In the genomic region with DNA sequence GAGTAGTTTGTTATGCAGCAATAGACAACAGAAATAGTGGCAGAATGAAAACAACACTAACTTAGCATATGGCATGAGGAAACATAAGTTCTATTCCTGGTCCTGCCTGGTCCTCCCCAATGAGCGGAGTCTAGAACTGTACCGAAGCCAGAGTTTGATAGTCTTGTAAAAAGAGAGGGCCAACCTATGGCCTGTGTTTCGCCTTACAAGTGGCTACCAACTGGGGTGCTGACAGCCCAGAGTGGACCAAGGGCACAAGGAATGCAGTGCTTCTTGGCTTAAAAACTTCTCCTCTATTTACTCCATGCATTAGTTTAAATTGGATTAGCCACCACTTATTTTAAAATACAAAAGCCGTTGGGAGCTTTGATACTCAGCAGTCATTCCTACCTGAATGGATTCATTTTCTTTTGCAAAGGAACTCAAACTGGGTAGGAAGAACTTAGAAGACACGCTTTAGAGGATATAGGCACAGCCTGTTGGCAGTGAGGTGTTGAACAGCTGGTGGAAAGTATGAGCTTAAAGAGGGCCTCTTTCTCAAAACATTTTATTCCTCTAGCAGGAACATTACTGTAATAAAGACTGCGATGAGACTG, we compare ENCODE assay signal across 21 cellular contexts.
"Had no signal": no experiment of that assay in that cellular context is flagged by ENCODE, and none has a peak within 500 bp of the region (broad histone marks: within the 10 kb centered on the region; RNA-seq: fewer than 3 reads in every experiment).

No MANE protein-coding gene starts in this region.

- H3K36me3 ChIP-seq: ovary, thoracic aorta, upper lobe of right lung had no signal

- H3K27me3 Mint-ChIP-seq: activated B cell treated with CpG ODN at 0.5 μM for 24 hours; activated CD8-positive, alpha-beta T cell treated with anti-CD3 and anti-CD28 coated beads for 36 hours; activated naive CD8-positive, alpha-beta T cell treated with anti-CD3 and anti-CD28 coated beads for 36 hours; dendritic cell treated with granulocyte-macrophage colony-stimulating factor and Interleukin-4, amounts not matched to agents 40 ng/mL and 50 ng/mL, for 4 days; effector memory CD8-positive, alpha-beta T cell had no signal

- H3K27me3 ChIP-seq: body of pancreas, ovary, stomach, upper lobe of right lung had no signal

- H3K9me3 Mint-ChIP-seq: activated B cell treated with CpG ODN at 0.5 μM for 24 hours; activated CD8-positive, alpha-beta T cell treated with anti-CD3 and anti-CD28 coated beads for 36 hours; activated naive CD8-positive, alpha-beta T cell treated with anti-CD3 and anti-CD28 coated beads for 36 hours; dendritic cell treated with granulocyte-macrophage colony-stimulating factor and Interleukin-4, amounts not matched to agents 40 ng/mL and 50 ng/mL, for 4 days; effector memory CD8-positive, alpha-beta T cell had no signal

- H3K4me3 ChIP-seq: body of pancreas, ovary, stomach, thoracic aorta, upper lobe of right lung had no signal

- H3K27ac ChIP-seq: body of pancreas, epithelial cell of prostate, ovary, stomach, thoracic aorta, upper lobe of right lung had no signal

- DNase-seq: activated B cell treated with CpG ODN at 0.5 μM for 24 hours; activated CD4-positive, alpha-beta T cell treated with anti-CD3 and anti-CD28 coated beads for 48 hours; activated CD8-positive, alpha-beta T cell treated with anti-CD3 and anti-CD28 coated beads for 36 hours; activated gamma-delta T cell treated with Interleukin-2 at 50 U/mL for 16 hours; activated naive CD8-positive, alpha-beta T cell treated with anti-CD3 and anti-CD28 coated beads for 36 hours; activated T-cell treated with anti-CD3 and anti-CD28 coated beads, Interleukin-2, amount 50 U/mL, for 48 hours; amygdala; body of pancreas; cerebellar nuclear complex; effector memory CD8-positive, alpha-beta T cell; foreskin melanocyte; mammary epithelial cell; ovary; stimulated activated CD4-positive, alpha-beta T cell treated with anti-CD3 and anti-CD28 coated beads, Interleukin-12 subunit alpha, Interleukin-12 subunit beta, amount 100 ng/mL, for 4 hours; stimulated activated CD4-positive, alpha-beta T cell treated with anti-CD3 and anti-CD28 coated beads, Interleukin-2, amount 100 ng/mL, for 24 hours; stomach; upper lobe of right lung had no signal

- FAIRE-seq: TTC549 had no signal

- H3K4me3 Mint-ChIP-seq: activated B cell treated with CpG ODN at 0.5 μM for 24 hours; activated CD8-positive, alpha-beta T cell treated with anti-CD3 and anti-CD28 coated beads for 36 hours; activated naive CD8-positive, alpha-beta T cell treated with anti-CD3 and anti-CD28 coated beads for 36 hours; dendritic cell treated with granulocyte-macrophage colony-stimulating factor and Interleukin-4, amounts not matched to agents 40 ng/mL and 50 ng/mL, for 4 days; effector memory CD8-positive, alpha-beta T cell had no signal

- H3K9me3 ChIP-seq: body of pancreas, ovary, stomach, thoracic aorta, upper lobe of right lung had no signal

- H3K27ac Mint-ChIP-seq: activated B cell treated with CpG ODN at 0.5 μM for 24 hours; activated CD8-positive, alpha-beta T cell treated with anti-CD3 and anti-CD28 coated beads for 36 hours; activated naive CD8-positive, alpha-beta T cell treated with anti-CD3 and anti-CD28 coated beads for 36 hours; dendritic cell treated with granulocyte-macrophage colony-stimulating factor and Interleukin-4, amounts not matched to agents 40 ng/mL and 50 ng/mL, for 4 days; effector memory CD8-positive, alpha-beta T cell had no signal

- H3K4me1 ChIP-seq: body of pancreas, stomach had no signal

- ATAC-seq: activated CD8-positive, alpha-beta T cell treated with anti-CD3 and anti-CD28 coated beads for 36 hours; body of pancreas; effector memory CD8-positive, alpha-beta T cell; upper lobe of right lung had no signal
